11 cellular contexts compared by ENCODE assay signal in the genomic region with DNA sequence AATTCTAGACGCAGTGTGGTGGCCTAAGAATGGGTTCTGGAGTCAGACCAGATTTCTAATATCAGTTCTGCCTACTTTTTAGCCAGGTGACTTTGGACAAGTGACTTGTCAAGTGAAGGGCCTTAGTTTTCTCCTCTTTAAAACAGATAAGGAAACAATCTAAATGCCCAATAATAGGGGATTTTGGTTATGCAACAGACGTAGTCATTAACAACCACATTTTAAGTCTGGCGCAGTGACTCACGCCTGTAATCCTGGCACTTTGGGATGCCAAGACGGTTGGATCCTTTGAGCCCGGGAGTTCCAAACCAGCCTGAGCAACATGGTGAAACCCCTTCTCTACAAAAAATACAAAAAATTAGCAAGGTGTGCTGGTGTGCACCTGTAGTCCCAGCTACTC. TPM values are rescaled to one million over a fixed set of nuclear protein-coding genes. Genes with fewer than 3 reads are reported as not detected.
DNase-seq lines count a peak whose midpoint lies in the region; ATAC-seq and TF ChIP-seq lines count a peak whose summit lies in the region.
"Had no signal": no experiment of that assay in that cellular context is flagged by ENCODE, and none has a peak within 500 bp of the region (broad histone marks: within the 10 kb centered on the region; RNA-seq: fewer than 3 reads in every experiment).

No MANE protein-coding gene starts in this region.

- no peaks in the 10 kb centered on the region for H3K27me3 ChIP-seq in iPS-20b (ENCODE audit: insufficient read depth, low read length)
- H3K27me3 ChIP-seq in vagina, result no peaks in the 10 kb centered on the region

- no peak for TF ChIP-seq POLR2A in vagina (IDR thresholded peaks at IDR 0.05)

- no peak overlapping the region for H3K4me3 ChIP-seq in iPS-20b (ENCODE audit: low read length)
- H3K4me3 ChIP-seq in vagina, result no peak overlapping the region

- peaks cover 3% of the 10 kb centered on the region; the same call in 1 of the 2 replicates for H3K4me1 ChIP-seq in iPS-20b (ENCODE audit: insufficient read depth, low read length)
- peaks cover 16% of the 10 kb centered on the region for H3K4me1 ChIP-seq in vagina

- H3K36me3 Mint-ChIP-seq in stimulated activated naive CD8-positive, alpha-beta T cell treated with anti-CD3 and anti-CD28 coated beads, Interleukin-15, Interleukin-2, amounts not matched to agents 100 ng/mL and 50 ng/mL, for 24 hours (ENCODE audit: low read depth), result no peaks in the 10 kb centered on the region
- no peaks in the 10 kb centered on the region for H3K36me3 Mint-ChIP-seq in activated T-helper 17 cell treated with anti-CD3 and anti-CD28 coated beads, Interleukin-2, amount 50 U/mL, for 72 hours (ENCODE audit: low read depth)

- ATAC-seq in stimulated activated naive CD8-positive, alpha-beta T cell treated with anti-CD3 and anti-CD28 coated beads, Interleukin-15, Interleukin-2, amounts not matched to agents 100 U/mL and 50 U/mL, for 24 hours, result no peak
- no peak for ATAC-seq in activated T-helper 17 cell treated with anti-CD3 and anti-CD28 coated beads, Interleukin-2, amount 50 U/mL, for 72 hours (replicated peaks)

- H3K9ac ChIP-seq in iPS-20b (ENCODE audit: low read depth, low read length), result peak overlapping the region; percentile 90; the same call in 1 of the 2 replicates

- H3K9me3 ChIP-seq in iPS-20b (ENCODE audit: insufficient read depth, low read depth, low read length), result no peaks in the 10 kb centered on the region
- no peaks in the 10 kb centered on the region for H3K9me3 ChIP-seq in vagina

- no peaks in the 10 kb centered on the region for H3K9me3 Mint-ChIP-seq in stimulated activated naive CD8-positive, alpha-beta T cell treated with anti-CD3 and anti-CD28 coated beads, Interleukin-15, Interleukin-2, amounts not matched to agents 100 ng/mL and 50 ng/mL, for 24 hours
- H3K9me3 Mint-ChIP-seq in activated T-helper 17 cell treated with anti-CD3 and anti-CD28 coated beads, Interleukin-2, amount 50 U/mL, for 72 hours, result no peaks in the 10 kb centered on the region

- peak overlapping the region; percentile 87 for H3K4me3 Mint-ChIP-seq in stimulated activated naive CD8-positive, alpha-beta T cell treated with anti-CD3 and anti-CD28 coated beads, Interleukin-15, Interleukin-2, amounts not matched to agents 100 ng/mL and 50 ng/mL, for 24 hours
- H3K4me3 Mint-ChIP-seq in activated T-helper 17 cell treated with anti-CD3 and anti-CD28 coated beads, Interleukin-2, amount 50 U/mL, for 72 hours, result peak overlapping the region; percentile 74

- TF ChIP-seq CTCF in vagina (IDR thresholded peaks at IDR 0.05), result no peak
- no peak for TF ChIP-seq CTCF in GM13976 (IDR thresholded peaks at IDR 0.05; ENCODE audit: borderline replicate concordance, control extremely low read depth, extremely low read depth, insufficient read depth, missing control alignments)

- intact Hi-C loops in vagina (cut with DNase I), result no loop called here

- peaks cover 27% of the 10 kb centered on the region for H3K4me1 Mint-ChIP-seq in stimulated activated naive CD8-positive, alpha-beta T cell treated with anti-CD3 and anti-CD28 coated beads, Interleukin-15, Interleukin-2, amounts not matched to agents 100 ng/mL and 50 ng/mL, for 24 hours (ENCODE audit: low read depth)
- peaks cover 9% of the 10 kb centered on the region for H3K4me1 Mint-ChIP-seq in activated T-helper 17 cell treated with anti-CD3 and anti-CD28 coated beads, Interleukin-2, amount 50 U/mL, for 72 hours

- in situ Hi-C loops in GM13976 (cut with MboI; ENCODE audit: low sequenced_read_pairs, unreplicated experiment), result no loop called here

- H3K36me3 ChIP-seq in iPS-20b (ENCODE audit: insufficient read depth, low read depth, low read length), result peaks cover 1% of the 10 kb centered on the region; the same call in 1 of the 2 replicates
- H3K36me3 ChIP-seq in vagina, result no peaks in the 10 kb centered on the region

- DNase-seq in stimulated activated naive CD8-positive, alpha-beta T cell treated with anti-CD3 and anti-CD28 coated beads, Interleukin-15, Interleukin-2, amounts not matched to agents 100 U/mL and 50 U/mL, for 24 hours, result no peak
- no peak for DNase-seq in vagina (ENCODE audit: extremely low spot score in 2 of 2)
- DNase-seq in GM13976 (ENCODE audit: low spot score), result no peak
- no peak for DNase-seq in KG1 (lab: John Stamatoyannopoulos, UW)
- no peak for DNase-seq in activated gamma-delta T cell (lab: John Stamatoyannopoulos, UW)
- DNase-seq: activated T-cell treated with anti-CD3 and anti-CD28 coated beads for 4 hours, NCI-H524 had no signal

- H3K27ac Mint-ChIP-seq in stimulated activated naive CD8-positive, alpha-beta T cell treated with anti-CD3 and anti-CD28 coated beads, Interleukin-15, Interleukin-2, amounts not matched to agents 100 ng/mL and 50 ng/mL, for 24 hours, result no peak overlapping the region
- peak overlapping the region; percentile 75 for H3K27ac Mint-ChIP-seq in activated T-helper 17 cell treated with anti-CD3 and anti-CD28 coated beads, Interleukin-2, amount 50 U/mL, for 72 hours

- H3K27ac ChIP-seq in iPS-20b (ENCODE audit: low read length) (no peak overlapping the region), vagina (peak overlapping the region; percentile 84)

- H3K27me3 Mint-ChIP-seq in stimulated activated naive CD8-positive, alpha-beta T cell treated with anti-CD3 and anti-CD28 coated beads, Interleukin-15, Interleukin-2, amounts not matched to agents 100 ng/mL and 50 ng/mL, for 24 hours, result no peaks in the 10 kb centered on the region
- H3K27me3 Mint-ChIP-seq in activated T-helper 17 cell treated with anti-CD3 and anti-CD28 coated beads, Interleukin-2, amount 50 U/mL, for 72 hours, result no peaks in the 10 kb centered on the region

RNA-seq across cellular contexts. Expression of a gene that starts 2.1 kb away (rescaled TPM):
- total RNA-seq in activated T-helper 17 cell treated with anti-CD3 and anti-CD28 coated beads, Interleukin-2, amount 50 U/mL, for 72 hours, result 10 to 100 TPM; 18.3 TPM
- total RNA-seq in vagina, result 27.0 TPM

RNA-seq across cellular contexts. Expression of a gene that starts 27.4 kb away (rescaled TPM):
- total RNA-seq in activated T-helper 17 cell treated with anti-CD3 and anti-CD28 coated beads, Interleukin-2, amount 50 U/mL, for 72 hours, result 100 to 1,000 TPM; 394 to 499 TPM
- 171 TPM for total RNA-seq in vagina

RNA-seq across cellular contexts. Expression of a gene that starts 33.0 kb away (rescaled TPM):
- total RNA-seq in activated T-helper 17 cell treated with anti-CD3 and anti-CD28 coated beads, Interleukin-2, amount 50 U/mL, for 72 hours, result under 1 TPM in 1 of 2 donors, not detected in 1; 0.21 TPM
- not detected for total RNA-seq in vagina
- total RNA-seq: subcutaneous adipose tissue had no signal

RNA-seq across cellular contexts. Expression of a gene that starts 45.5 kb away (rescaled TPM):
- 1 to 10 TPM; 7.4 to 9.2 TPM for total RNA-seq in activated T-helper 17 cell treated with anti-CD3 and anti-CD28 coated beads, Interleukin-2, amount 50 U/mL, for 72 hours
- 1.7 TPM for total RNA-seq in vagina
